ENCODE assay signal across 9 cellular contexts in the genomic region with DNA sequence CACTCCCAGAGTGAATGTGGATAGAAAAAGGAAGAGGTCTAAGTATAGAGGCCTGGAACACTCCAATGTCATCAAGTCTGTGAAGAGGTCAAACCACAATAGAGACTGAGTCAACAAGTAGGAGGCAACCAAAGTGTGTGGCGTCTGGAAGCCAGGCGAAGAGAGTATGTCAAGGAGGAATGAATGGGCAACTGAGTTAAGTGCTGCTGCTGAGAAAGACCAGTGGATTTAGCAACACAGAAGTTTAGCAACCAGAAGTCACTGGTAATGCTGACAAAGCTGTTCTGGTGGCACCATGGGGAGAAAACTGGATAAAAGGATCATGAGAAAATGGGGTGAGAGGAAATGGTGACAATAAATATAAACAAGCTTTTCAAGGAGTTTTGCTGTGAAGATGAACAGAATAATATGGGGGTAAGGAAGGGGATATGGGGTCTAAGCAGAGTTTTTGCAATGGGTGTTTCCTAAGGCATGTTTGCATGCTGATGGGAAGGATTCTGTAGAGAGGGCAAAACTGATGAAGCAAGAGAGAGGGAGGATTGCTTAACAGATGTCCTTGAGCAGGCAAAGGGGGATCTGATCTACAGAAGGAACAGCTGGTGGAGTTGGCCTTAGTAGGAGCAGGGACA. TPM values are rescaled to one million over a fixed set of nuclear protein-coding genes. Genes with fewer than 3 reads are reported as not detected.
DNase-seq lines count a peak whose midpoint lies in the region; ATAC-seq, FAIRE-seq and TF ChIP-seq lines count a peak whose summit lies in the region.
"Had no signal": no experiment of that assay in that cellular context is flagged by ENCODE, and none has a peak within 500 bp of the region (broad histone marks: within the 10 kb centered on the region; RNA-seq: fewer than 3 reads in every experiment).

No MANE protein-coding gene starts in this region.

- H3K27ac Mint-ChIP-seq in astrocyte (ENCODE audit: unreplicated experiment): no peak overlapping the region
- H3K27ac Mint-ChIP-seq in stimulated activated naive B cell treated with anti-CD40 and anti-IgM and Interleukin-4, amounts not matched to agents 10 μg/mL and 1 μg/mL and 100 μg/mL, for 72 hours: no peak overlapping the region

- peaks cover 11% of the 10 kb centered on the region for H3K4me1 Mint-ChIP-seq in astrocyte (ENCODE audit: low read depth, unreplicated experiment)
- no peaks in the 10 kb centered on the region for H3K4me1 Mint-ChIP-seq in stimulated activated naive B cell treated with anti-CD40 and anti-IgM and Interleukin-4, amounts not matched to agents 10 μg/mL and 1 μg/mL and 100 μg/mL, for 72 hours

- no peak overlapping the region for H2AFZ ChIP-seq in astrocyte (ENCODE audit: low read depth, low read length)

- no peak overlapping the region for H3K9ac ChIP-seq in astrocyte (ENCODE audit: low read length)

- DNase-seq in EL: peak; percentile 94
- peak; percentile 89 for DNase-seq in LHCN-M2 (ENCODE audit: low read depth)
- DNase-seq in astrocyte (ENCODE audit: low read depth): peak; percentile 96
- DNase-seq in midbrain (lab: John Stamatoyannopoulos, UW): no peak
- no peak for DNase-seq in stimulated activated naive B cell treated with anti-CD40 and anti-IgM and Interleukin-4, amounts not matched to agents 10 μg/mL and 1 μg/mL and 100 μg/mL, for 72 hours
- no peak for DNase-seq in middle frontal gyrus (ENCODE audit: extremely low spot score, low spot score)
- DNase-seq: T1000 had no signal

- no peaks in the 10 kb centered on the region for H3K36me3 Mint-ChIP-seq in astrocyte (ENCODE audit: low read depth, unreplicated experiment)
- H3K36me3 Mint-ChIP-seq in stimulated activated naive B cell treated with anti-CD40 and anti-IgM and Interleukin-4, amounts not matched to agents 10 μg/mL and 1 μg/mL and 100 μg/mL, for 72 hours: no peaks in the 10 kb centered on the region

- peak overlapping the region; percentile 51 for H3K4me2 ChIP-seq in astrocyte (ENCODE audit: low read length)

- H3K4me1 ChIP-seq in astrocyte (ENCODE audit: insufficient read depth, low read length) (peaks cover 29% of the 10 kb centered on the region), mesodermal cell (ENCODE audit: control insufficient read depth, insufficient read depth, low read length, poor library complexity, severe bottlenecking) (peaks cover 4% of the 10 kb centered on the region)

- no peaks in the 10 kb centered on the region for H3K9me3 Mint-ChIP-seq in astrocyte (ENCODE audit: unreplicated experiment)
- no peaks in the 10 kb centered on the region for H3K9me3 Mint-ChIP-seq in stimulated activated naive B cell treated with anti-CD40 and anti-IgM and Interleukin-4, amounts not matched to agents 10 μg/mL and 1 μg/mL and 100 μg/mL, for 72 hours

- no peak for TF ChIP-seq CTCF in astrocyte (IDR thresholded peaks at IDR 0.05; ENCODE audit: insufficient read depth, low read depth, low read length)

- FAIRE-seq in astrocyte (lab: Jason Lieb, UNC): peak; percentile 59

- no peaks in the 10 kb centered on the region for H4K20me1 ChIP-seq in astrocyte (ENCODE audit: insufficient read depth, low read length)

- H3K27me3 Mint-ChIP-seq in astrocyte (ENCODE audit: low read depth, unreplicated experiment): peaks cover 2% of the 10 kb centered on the region
- no peaks in the 10 kb centered on the region for H3K27me3 Mint-ChIP-seq in stimulated activated naive B cell treated with anti-CD40 and anti-IgM and Interleukin-4, amounts not matched to agents 10 μg/mL and 1 μg/mL and 100 μg/mL, for 72 hours

- no peaks in the 10 kb centered on the region for H3K27me3 ChIP-seq in astrocyte (ENCODE audit: insufficient read depth, low read length)

- H3K36me3 ChIP-seq in astrocyte (ENCODE audit: insufficient read depth, low read length) (no peaks in the 10 kb centered on the region), mesodermal cell (ENCODE audit: control insufficient read depth, insufficient read depth, low read length) (no peaks in the 10 kb centered on the region)

- H3K4me3 Mint-ChIP-seq in astrocyte (ENCODE audit: unreplicated experiment): no peak overlapping the region
- no peak overlapping the region for H3K4me3 Mint-ChIP-seq in stimulated activated naive B cell treated with anti-CD40 and anti-IgM and Interleukin-4, amounts not matched to agents 10 μg/mL and 1 μg/mL and 100 μg/mL, for 72 hours

- no peaks in the 10 kb centered on the region for H3K79me2 ChIP-seq in astrocyte (ENCODE audit: insufficient read depth, low read length)

- no peak for ATAC-seq in stimulated activated naive B cell treated with anti-CD40 and anti-IgM and Interleukin-4, amounts not matched to agents 10 μg/mL and 1 μg/mL and 100 μg/mL, for 72 hours (replicated peaks)
- no peak for ATAC-seq in HG03196 (IDR thresholded peaks at IDR 0.05; ENCODE audit: unreplicated experiment)

- 61 to 75% methylated on average over 2 of the region's 2 CpGs for WGBS in mesodermal cell (ENCODE audit: insufficient coverage in 2 of 2), 2 experiments

- H3K9me3 ChIP-seq in astrocyte (ENCODE audit: insufficient read depth, low read depth, low read length) (no peaks in the 10 kb centered on the region), mesodermal cell (ENCODE audit: control insufficient read depth, low read length) (no peaks in the 10 kb centered on the region)

- no peak overlapping the region for H3K4me3 ChIP-seq in astrocyte (ENCODE audit: insufficient read depth, low read depth, low read length)
- no peak overlapping the region for H3K4me3 ChIP-seq in mesodermal cell (ENCODE audit: extremely low read depth, insufficient read depth, low read length, poor library complexity, severe bottlenecking)

- H3K27ac ChIP-seq in astrocyte (ENCODE audit: low read depth, low read length) (no peak overlapping the region), mesodermal cell (ENCODE audit: low read depth, low read length, severe bottlenecking) (peak overlapping the region; percentile 11)

RNA-seq across cellular contexts. Expression of a gene that starts 38.4 kb away (rescaled TPM):
- total RNA-seq in LHCN-M2 (2014; rRNA removed): 0.75 and 4.9 TPM in 2 replicates
- polyA plus RNA-seq in LHCN-M2 (2012): 0.60 TPM
- 4.5 and 5.4 TPM in 2 replicates for total RNA-seq in astrocyte
- polyA plus RNA-seq in mesodermal cell (2013, experiment 1 of 2): 17.5 TPM
- 20.5 TPM for polyA plus RNA-seq in mesodermal cell (2013, experiment 2 of 2)

Comparison
In these comparisons a context has a peak if more than half of its experiments do, and no peak if none do; other contexts are left out.
1. DNase-seq: peak in EL (single experiment), LHCN-M2 (single experiment) and astrocyte (single experiment); none in midbrain (single experiment), stimulated activated naive B cell treated with anti-CD40 and anti-IgM and Interleukin-4, amounts not matched to agents 10 μg/mL and 1 μg/mL and 100 μg/mL, for 72 hours (single experiment) and middle frontal gyrus (single experiment).